ENCODE assay signal across 8 cellular contexts in the genomic region with DNA sequence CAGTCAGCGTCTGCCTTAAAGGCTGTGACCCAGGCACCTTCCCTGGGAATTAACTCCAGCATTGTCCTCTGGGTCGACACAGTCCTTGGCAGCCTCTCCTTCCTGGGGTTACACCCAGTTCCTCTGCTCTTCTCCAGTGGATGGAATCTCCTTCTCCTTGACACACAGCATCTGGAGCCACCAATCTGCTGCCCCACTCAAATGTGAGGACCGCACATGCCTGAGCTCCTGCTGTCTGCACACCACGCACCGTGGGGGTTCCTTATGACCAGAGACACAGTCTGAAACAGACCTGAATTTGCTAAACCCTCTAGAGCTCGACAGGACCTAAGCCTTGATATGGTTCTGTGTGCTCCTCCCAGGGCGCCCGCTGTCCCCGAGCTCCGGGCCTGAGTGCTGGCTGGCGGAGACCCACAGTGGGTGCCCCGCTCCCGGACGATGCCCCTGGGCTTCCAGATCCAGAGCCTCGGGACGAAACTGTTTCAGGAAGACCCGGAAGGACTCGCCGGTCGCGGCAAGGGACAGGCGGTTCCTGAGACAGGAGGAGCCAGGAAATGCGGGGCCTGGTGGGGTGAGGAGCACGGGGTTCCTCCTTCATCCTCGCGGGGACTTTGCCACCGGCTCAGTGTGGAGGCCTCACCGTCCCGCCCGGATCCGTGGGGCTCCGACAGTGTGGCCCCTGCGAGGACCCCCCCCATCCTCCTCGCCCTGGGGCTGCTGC. TPM values are rescaled to one million over a fixed set of nuclear protein-coding genes. Genes with fewer than 3 reads are reported as not detected.
DNase-seq lines count a peak whose midpoint lies in the region; ATAC-seq and TF ChIP-seq lines count a peak whose summit lies in the region.

No MANE protein-coding gene starts in this region.

- peak in 1 of 7 experiments; percentile 50 for DNase-seq in CD8-positive, alpha-beta T cell
- DNase-seq in Panc1 (ENCODE audit: low read depth, low spot score): no peak
- peak; percentile 20 for DNase-seq in fibroblast of gingiva (ENCODE audit: low read depth)
- DNase-seq in omental fat pad (ENCODE audit: low spot score): no peak
- DNase-seq in NCI-H1930 (lab: John Stamatoyannopoulos, UW): no peak

- peak overlapping the region; percentile 42 for H3K4me3 Mint-ChIP-seq in CD8-positive, alpha-beta T cell

- no peaks in the 10 kb centered on the region for H3K9me3 Mint-ChIP-seq in CD8-positive, alpha-beta T cell

- CTCF ChIA-PET in CD8-positive, alpha-beta T cell (lab: Charles Lee): interaction anchor here (0.9 to 1.1 kb wide), 3 partner anchors 89 to 201 kb away, joined by 3 to 5 read pairs (median 3); no protein-coding TSS in a partner anchor
- CTCF ChIA-PET in Panc1 (lab: Charles Lee): interaction anchor here (1.2 kb wide), 1 partner anchor 87 kb away, joined by 4 read pairs; no protein-coding TSS in a partner anchor

- peaks cover 17% of the 10 kb centered on the region for H3K4me1 ChIP-seq in CD8-positive, alpha-beta T cell (ENCODE audit: insufficient read depth, low read length)
- 0 out of 2 replicates have a peak, but pooled peaks cover 3% of the 10 kb centered on the region for H3K4me1 ChIP-seq in Panc1 (ENCODE audit: control insufficient read depth, insufficient read depth, low read length)

- BruUV-seq in Panc1 (replicated peaks; lab: Mats Ljungman, UMichigan): no TSS peak

- H3K4me1 Mint-ChIP-seq in CD8-positive, alpha-beta T cell (ENCODE audit: low read depth): peaks cover 34% of the 10 kb centered on the region

- no peak for TF ChIP-seq CTCF in CD8-positive, alpha-beta T cell (IDR thresholded peaks at IDR 0.05)
- TF ChIP-seq CTCF in Panc1 (IDR thresholded peaks at IDR 0.05) (no peak), omental fat pad (IDR thresholded peaks at IDR 0.05) (no peak)

- in situ Hi-C loops in Panc1 (cut with HindIII; ENCODE audit: low pct_unique_long_range_greater_than_20kb, low sequenced_read_pairs): no loop called here

- POLR2A ChIA-PET in CD8-positive, alpha-beta T cell (lab: Charles Lee): interaction anchor here (1.1 kb wide), 1 partner anchor 84 kb away, joined by 3 read pairs; no protein-coding TSS in a partner anchor
- POLR2A ChIA-PET in Panc1 (lab: Charles Lee): no interaction called here

- H3K27me3 Mint-ChIP-seq in CD8-positive, alpha-beta T cell (ENCODE audit: low read depth): peaks cover 83% of the 10 kb centered on the region

- peaks cover 44% of the 10 kb centered on the region for H3K27me3 ChIP-seq in CD8-positive, alpha-beta T cell (ENCODE audit: insufficient read depth, low read length)
- H3K27me3 ChIP-seq in Panc1 (ENCODE audit: control insufficient read depth, insufficient read depth, low read length): 0 out of 2 replicates have a peak, but pooled peaks cover 3% of the 10 kb centered on the region

- intact Hi-C loops in CD8-positive, alpha-beta T cell (cut with DNase I, micrococcal nuclease): loop anchor here (5.0 to 10.0 kb wide), 3 partner anchors 171 to 203 kb away; no protein-coding TSS in a partner anchor
- intact Hi-C loops in Panc1 (cut with micrococcal nuclease; ENCODE audit: unreplicated experiment): loop anchor here (10.0 kb wide), 1 partner anchor 61 kb away; the partner anchor contains the start of gene LRP11

- ATAC-seq in CD8-positive, alpha-beta T cell: no peak
- ATAC-seq in Panc1 (peak; percentile 36), omental fat pad (ENCODE audit: low FRiP score) (peak; percentile 11), GM18909 (IDR thresholded peaks at IDR 0.05; ENCODE audit: poor library complexity, unreplicated experiment) (no peak), GM19452 (IDR thresholded peaks at IDR 0.05; ENCODE audit: unreplicated experiment) (no peak), GM19463 (IDR thresholded peaks at IDR 0.05; ENCODE audit: unreplicated experiment) (no peak)

- H3K36me3 ChIP-seq in CD8-positive, alpha-beta T cell (ENCODE audit: insufficient read depth, low read length): no peaks in the 10 kb centered on the region
- no peaks in the 10 kb centered on the region for H3K36me3 ChIP-seq in Panc1 (ENCODE audit: control insufficient read depth, insufficient read depth, low read length)

- H3K9me3 ChIP-seq in CD8-positive, alpha-beta T cell (ENCODE audit: low read length): no peaks in the 10 kb centered on the region
- H3K9me3 ChIP-seq in Panc1 (ENCODE audit: control insufficient read depth, insufficient read depth, low read depth, low read length): no peaks in the 10 kb centered on the region

- peak overlapping the region; percentile 38 for H3K4me3 ChIP-seq in CD8-positive, alpha-beta T cell (ENCODE audit: low read depth, low read length)
- H3K4me3 ChIP-seq in Panc1 (ENCODE audit: low read depth in 2 of 2, low read length in 2 of 2): peak overlapping the region; percentile 48 to 67

- H3K36me3 Mint-ChIP-seq in CD8-positive, alpha-beta T cell: no peaks in the 10 kb centered on the region

- no peak overlapping the region for H3K27ac Mint-ChIP-seq in CD8-positive, alpha-beta T cell

- no peak overlapping the region for H3K27ac ChIP-seq in CD8-positive, alpha-beta T cell (ENCODE audit: low read depth, low read length)
- peak overlapping the region; percentile 70 for H3K27ac ChIP-seq in Panc1 (ENCODE audit: low read length)

RNA-seq across cellular contexts. Expression of gene RAET1G, which starts 2.5 kb away (rescaled TPM):
- total RNA-seq in CD8-positive, alpha-beta T cell: not detected
- total RNA-seq in Panc1 (2021; ENCODE audit: unreplicated experiment) (1.2 TPM), omental fat pad (10 to 100 TPM in 2 of 4 donors, 1 to 10 TPM in 1, not detected in 1; 3.6 to 19.5 (median 10.8) TPM)
- polyA plus RNA-seq in Panc1 (2012; ENCODE audit: insufficient read length): 1.4 TPM

RNA-seq across cellular contexts. Expression of gene ULBP2, which starts 16.4 kb away (rescaled TPM):
- 1 to 10 TPM; 7.2 to 9.7 TPM for total RNA-seq in CD8-positive, alpha-beta T cell
- total RNA-seq in Panc1 (2021; ENCODE audit: unreplicated experiment) (0.69 TPM), omental fat pad (1 to 10 TPM in 3 of 4 donors, not detected in 1; 1.1 to 2.5 (median 1.2) TPM)
- polyA plus RNA-seq in Panc1 (2012; ENCODE audit: insufficient read length): 0.63 TPM

RNA-seq across cellular contexts. Expression of gene RAET1E, which starts 27.5 kb away (rescaled TPM):
- not detected for total RNA-seq in CD8-positive, alpha-beta T cell
- total RNA-seq in Panc1 (2021; ENCODE audit: unreplicated experiment): 1.8 TPM
- 0.33 TPM for polyA plus RNA-seq in Panc1 (2012; ENCODE audit: insufficient read length)
- 10 to 100 TPM in 1 of 4 donors, 1 to 10 TPM in 3; 1.4 to 17.5 (median 2.7) TPM for total RNA-seq in omental fat pad

RNA-seq across cellular contexts. Expression of gene ULBP1, which starts 38.3 kb away (rescaled TPM):
- total RNA-seq in CD8-positive, alpha-beta T cell: under 1 TPM; 0.28 to 0.41 TPM
- total RNA-seq in Panc1 (2021; ENCODE audit: unreplicated experiment) (3.1 TPM), omental fat pad (under 1 TPM in 2 of 4 donors, not detected in 2; 0.25 to 0.37 TPM)
- 5.4 TPM for polyA plus RNA-seq in Panc1 (2012; ENCODE audit: insufficient read length)

Comparison
In these comparisons a context has a peak if more than half of its experiments do, and no peak if none do; other contexts are left out.
1. ATAC-seq: peak in Panc1 (single experiment) and omental fat pad (single experiment); none in CD8-positive, alpha-beta T cell (single experiment), GM18909 (single experiment), GM19452 (single experiment) and GM19463 (single experiment).